ENCODE assay signal across 18 cellular contexts in the genomic region with DNA sequence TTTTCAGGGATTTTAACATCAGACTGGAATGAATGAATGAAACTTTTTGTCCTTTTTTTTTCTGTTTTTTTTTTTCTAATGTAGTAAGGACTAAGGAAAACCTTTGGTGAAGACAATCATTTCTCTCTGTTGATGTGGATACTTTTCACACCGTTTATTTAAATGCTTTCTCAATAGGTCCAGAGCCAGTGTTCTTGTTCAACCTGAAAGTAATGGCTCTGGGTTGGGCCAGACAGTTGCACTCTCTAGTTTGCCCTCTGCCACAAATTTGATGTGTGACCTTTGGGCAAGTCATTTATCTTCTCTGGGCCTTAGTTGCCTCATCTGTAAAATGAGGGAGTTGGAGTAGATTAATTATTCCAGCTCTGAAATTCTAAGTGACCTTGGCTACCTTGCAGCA. TPM values are rescaled to one million over a fixed set of nuclear protein-coding genes. Genes with fewer than 3 reads are reported as not detected.
DNase-seq lines count a peak whose midpoint lies in the region; ATAC-seq, FAIRE-seq and TF ChIP-seq lines count a peak whose summit lies in the region.
"Had no signal": no experiment of that assay in that cellular context is flagged by ENCODE, and none has a peak within 500 bp of the region (broad histone marks: within the 10 kb centered on the region; RNA-seq: fewer than 3 reads in every experiment).

No MANE protein-coding gene starts in this region.

- H3K27me3 Mint-ChIP-seq in activated T-cell treated with anti-CD3 and anti-CD28 coated beads, Interleukin-2, amount 50 U/mL, for 24 hours, result no peaks in the 10 kb centered on the region
- no peaks in the 10 kb centered on the region for H3K27me3 Mint-ChIP-seq in activated T-cell treated with anti-CD3 and anti-CD28 coated beads, Interleukin-2, amount 50 U/mL, for 72 hours (ENCODE audit: low read depth)
- H3K27me3 Mint-ChIP-seq in stimulated activated naive CD8-positive, alpha-beta T cell treated with anti-CD3 and anti-CD28 coated beads, Interleukin-15, Interleukin-2, amounts not matched to agents 100 ng/mL and 50 ng/mL, for 24 hours, result no peaks in the 10 kb centered on the region
- H3K27me3 Mint-ChIP-seq: CD8-positive, alpha-beta memory T cell had no signal

- H3K27me3 ChIP-seq in OCI-LY3 (ENCODE audit: low read depth, low read length) (no peaks in the 10 kb centered on the region), endothelial cell of umbilical vein (ENCODE audit: control insufficient read depth in 2 of 2, insufficient read depth in 2 of 2, low read length in 2 of 2) (no peaks in the 10 kb centered on the region)
- H3K27me3 ChIP-seq: BLaER1 treated with 17β-estradiol and CSF1 and Interleukin-3, amounts not matched to agents 10 nM and 100 nM had no signal

- ATAC-seq in activated T-cell treated with anti-CD3 and anti-CD28 coated beads, Interleukin-2, amount 50 U/mL, for 72 hours (replicated peaks in 1 of 2), result no peak

- no peak for DNase-seq in activated T-cell treated with anti-CD3 and anti-CD28 coated beads, Interleukin-2, amount 50 U/mL, for 24 hours
- DNase-seq in activated T-cell treated with anti-CD3 and anti-CD28 coated beads, Interleukin-2, amount 50 U/mL, for 72 hours, result no peak
- DNase-seq in endothelial cell of umbilical vein (ENCODE audit: low read depth, low spot score) (no peak), GF-D8 (lab: John Stamatoyannopoulos, UW) (no peak), medulla oblongata (ENCODE audit: extremely low spot score) (no peak)
- DNase-seq: CD8-positive, alpha-beta memory T cell; DND-41; GDM1; GOT3; KBM-7; NCI-H1436; NCI-H2029 treated with DMSO at 0.1 percent for 48 hours; NCI-H2171 treated with DMSO at 0.1 percent for 48 hours; NCI-H748 treated with DMSO at 0.1 percent for 48 hours had no signal

- H3K9me3 ChIP-seq in OCI-LY3 (ENCODE audit: insufficient read depth, low read length) (peaks cover 18% of the 10 kb centered on the region; the same call in 1 of the 2 replicates), endothelial cell of umbilical vein (replicated peaks; ENCODE audit: control insufficient read depth, insufficient read depth, low read length) (no peaks in the 10 kb centered on the region)

- H4K20me1 ChIP-seq in OCI-LY3 (ENCODE audit: insufficient read depth, low read length) (no peaks in the 10 kb centered on the region), endothelial cell of umbilical vein (replicated peaks; ENCODE audit: control insufficient read depth, extremely low read depth, insufficient read depth, low read length) (peaks cover 10% of the 10 kb centered on the region)

- H3K4me3 Mint-ChIP-seq in activated T-cell treated with anti-CD3 and anti-CD28 coated beads, Interleukin-2, amount 50 U/mL, for 24 hours, result no peak overlapping the region
- no peak overlapping the region for H3K4me3 Mint-ChIP-seq in activated T-cell treated with anti-CD3 and anti-CD28 coated beads, Interleukin-2, amount 50 U/mL, for 72 hours
- no peak overlapping the region for H3K4me3 Mint-ChIP-seq in stimulated activated naive CD8-positive, alpha-beta T cell treated with anti-CD3 and anti-CD28 coated beads, Interleukin-15, Interleukin-2, amounts not matched to agents 100 ng/mL and 50 ng/mL, for 24 hours
- H3K4me3 Mint-ChIP-seq: CD8-positive, alpha-beta memory T cell had no signal

- H3K27ac ChIP-seq in OCI-LY3 (ENCODE audit: low read length) (peak overlapping the region; percentile 88), endothelial cell of umbilical vein (ENCODE audit: insufficient read depth, low read depth, low read length) (peak overlapping the region; percentile 57)
- H3K27ac ChIP-seq: BLaER1 treated with 17β-estradiol and CSF1 and Interleukin-3, amounts not matched to agents 10 nM and 100 nM had no signal

- no peaks in the 10 kb centered on the region for H3K9me1 ChIP-seq in endothelial cell of umbilical vein (replicated peaks; ENCODE audit: control insufficient read depth, extremely low read depth, insufficient read depth, low read length)

- H3K4me3 ChIP-seq in OCI-LY3 (ENCODE audit: low read length) (peak overlapping the region; percentile 52), endothelial cell of umbilical vein (replicated peaks in 1 of 3; ENCODE audit: insufficient read depth in 1 of 3, low read depth in 1 of 3, low read length in 3 of 3) (no peak overlapping the region)
- H3K4me3 ChIP-seq: BLaER1 treated with 17β-estradiol and CSF1 and Interleukin-3, amounts not matched to agents 10 nM and 100 nM had no signal

- H3K9ac ChIP-seq in OCI-LY3 (ENCODE audit: low read length) (peak overlapping the region; percentile 74), endothelial cell of umbilical vein (replicated peaks; ENCODE audit: extremely low read depth, insufficient read depth, low read length) (no peak overlapping the region)
- H3K9ac ChIP-seq: BLaER1 treated with 17β-estradiol and CSF1 and Interleukin-3, amounts not matched to agents 10 nM and 100 nM had no signal

- H2AFZ ChIP-seq in OCI-LY3 (ENCODE audit: low read depth, low read length) (no peak overlapping the region), endothelial cell of umbilical vein (ENCODE audit: low read depth, low read length) (no peak overlapping the region)

- no peak for TF ChIP-seq CTCF in OCI-LY3 (IDR thresholded peaks at IDR 0.05; ENCODE audit: low read depth, low read length)
- no peak for TF ChIP-seq CTCF in endothelial cell of umbilical vein (IDR thresholded peaks at IDR 0.05; ENCODE audit: extremely low read depth in 1 of 2, insufficient read depth in 1 of 2, low read depth in 1 of 2, low read length in 2 of 2)

- H3K4me1 ChIP-seq in OCI-LY3 (ENCODE audit: low read length) (peaks cover 64% of the 10 kb centered on the region), endothelial cell of umbilical vein (ENCODE audit: control insufficient read depth, extremely low read depth, insufficient read depth, low read length) (peaks cover 17% of the 10 kb centered on the region)

- H3K36me3 Mint-ChIP-seq in activated T-cell treated with anti-CD3 and anti-CD28 coated beads, Interleukin-2, amount 50 U/mL, for 24 hours (ENCODE audit: low read depth), result peaks cover 93% of the 10 kb centered on the region
- peaks cover 22 to 58% of the 10 kb centered on the region in 2 donors for H3K36me3 Mint-ChIP-seq in activated T-cell treated with anti-CD3 and anti-CD28 coated beads, Interleukin-2, amount 50 U/mL, for 72 hours (ENCODE audit: insufficient read depth in 2 of 2)
- H3K36me3 Mint-ChIP-seq in stimulated activated naive CD8-positive, alpha-beta T cell treated with anti-CD3 and anti-CD28 coated beads, Interleukin-15, Interleukin-2, amounts not matched to agents 100 ng/mL and 50 ng/mL, for 24 hours (ENCODE audit: low read depth), result peaks cover 91% of the 10 kb centered on the region

- FAIRE-seq in endothelial cell of umbilical vein (lab: Jason Lieb, UNC), result no peak
- FAIRE-seq: A204.1 had no signal

- CTCF ChIA-PET in endothelial cell of umbilical vein (lab: Charles Lee), result interaction anchor here (0.9 kb wide), 1 partner anchor 26 kb away, joined by 3 read pairs; no protein-coding TSS in a partner anchor

- H3K79me2 ChIP-seq in OCI-LY3 (ENCODE audit: low read length) (peaks cover 49% of the 10 kb centered on the region), endothelial cell of umbilical vein (ENCODE audit: control insufficient read depth, insufficient read depth, low read length) (no peaks in the 10 kb centered on the region)

- dilution Hi-C loops in endothelial cell of umbilical vein (cut with MboI; ENCODE audit: extremely low pct_ligation_motif_present, low sequenced_read_pairs), result no loop called here

- peak overlapping the region; percentile 18 for H3K27ac Mint-ChIP-seq in activated T-cell treated with anti-CD3 and anti-CD28 coated beads, Interleukin-2, amount 50 U/mL, for 24 hours
- H3K27ac Mint-ChIP-seq in activated T-cell treated with anti-CD3 and anti-CD28 coated beads, Interleukin-2, amount 50 U/mL, for 72 hours, result no peak overlapping the region
- H3K27ac Mint-ChIP-seq in stimulated activated naive CD8-positive, alpha-beta T cell treated with anti-CD3 and anti-CD28 coated beads, Interleukin-15, Interleukin-2, amounts not matched to agents 100 ng/mL and 50 ng/mL, for 24 hours, result peak overlapping the region; percentile 93

- no peak for TF ChIP-seq POLR2A in endothelial cell of umbilical vein (IDR thresholded peaks at IDR 0.05; ENCODE audit: low read depth, low read length)

- H3K4me1 Mint-ChIP-seq in activated T-cell treated with anti-CD3 and anti-CD28 coated beads, Interleukin-2, amount 50 U/mL, for 24 hours (ENCODE audit: low read depth), result peaks cover 23% of the 10 kb centered on the region
- peaks cover 24% of the 10 kb centered on the region for H3K4me1 Mint-ChIP-seq in activated T-cell treated with anti-CD3 and anti-CD28 coated beads, Interleukin-2, amount 50 U/mL, for 72 hours (ENCODE audit: low read depth)
- H3K4me1 Mint-ChIP-seq in stimulated activated naive CD8-positive, alpha-beta T cell treated with anti-CD3 and anti-CD28 coated beads, Interleukin-15, Interleukin-2, amounts not matched to agents 100 ng/mL and 50 ng/mL, for 24 hours (ENCODE audit: low read depth), result peaks cover 25% of the 10 kb centered on the region

- intact Hi-C loops in endothelial cell of umbilical vein (cut with micrococcal nuclease), result loop anchor here (5.0 kb wide), 1 partner anchor 114 kb away; a partner anchor contains a TSS

- POLR2A ChIA-PET in endothelial cell of umbilical vein (lab: Charles Lee), result no interaction called here

- H3K4me2 ChIP-seq in OCI-LY3 (ENCODE audit: low read length) (peak overlapping the region; percentile 76), endothelial cell of umbilical vein (ENCODE audit: insufficient read depth, low read length) (no peak overlapping the region)
- H3K4me2 ChIP-seq: BLaER1 treated with 17β-estradiol and CSF1 and Interleukin-3, amounts not matched to agents 10 nM and 100 nM had no signal

- BruUV-seq in endothelial cell of umbilical vein (replicated peaks; lab: Mats Ljungman, UMichigan), result no TSS peak

- H3K36me3 ChIP-seq in OCI-LY3 (replicated peaks; ENCODE audit: low read depth, low read length), result peaks cover 78% of the 10 kb centered on the region
- peaks cover 3 to 6% of the 10 kb centered on the region in 2 experiments for H3K36me3 ChIP-seq in endothelial cell of umbilical vein (ENCODE audit: control insufficient read depth in 2 of 2, extremely low read depth in 1 of 2, insufficient read depth in 2 of 2, low read length in 2 of 2)

- H3K9me3 Mint-ChIP-seq in activated T-cell treated with anti-CD3 and anti-CD28 coated beads, Interleukin-2, amount 50 U/mL, for 24 hours, result peaks cover 28% of the 10 kb centered on the region
- peaks cover 7 to 13% of the 10 kb centered on the region in 2 donors for H3K9me3 Mint-ChIP-seq in activated T-cell treated with anti-CD3 and anti-CD28 coated beads, Interleukin-2, amount 50 U/mL, for 72 hours
- H3K9me3 Mint-ChIP-seq in stimulated activated naive CD8-positive, alpha-beta T cell treated with anti-CD3 and anti-CD28 coated beads, Interleukin-15, Interleukin-2, amounts not matched to agents 100 ng/mL and 50 ng/mL, for 24 hours, result peaks cover 7% of the 10 kb centered on the region

RNA-seq across cellular contexts. Expression of a gene that starts 53.4 kb away (rescaled TPM):
- total RNA-seq in activated T-cell treated with anti-CD3 and anti-CD28 coated beads, Interleukin-2, amount 50 U/mL, for 72 hours, result 10 to 100 TPM; 84.7 to 97.0 TPM
- total RNA-seq in endothelial cell of umbilical vein, result 79.3 and 82.8 TPM in 2 replicates
- polyA plus RNA-seq in endothelial cell of umbilical vein, result 63.5 and 65.9 TPM in 2 replicates
- 51.6 and 66.6 TPM in 2 replicates for polyA plus RNA-seq in endothelial cell of umbilical vein (2011; cell fraction: cytosol; rRNA removed)
- 49.7 and 65.1 TPM in 2 replicates for polyA plus RNA-seq in endothelial cell of umbilical vein (2011; cell fraction: nucleus; rRNA removed)
- 49.2 and 64.4 TPM in 2 replicates for polyA plus RNA-seq in endothelial cell of umbilical vein (2012)
- polyA minus RNA-seq in endothelial cell of umbilical vein, result 170 and 181 TPM in 2 replicates
- polyA minus RNA-seq in endothelial cell of umbilical vein (2011; cell fraction: cytosol; rRNA and poly(A)+ RNA removed), result 44.9 TPM
- 80.7 and 81.5 TPM in 2 replicates for polyA minus RNA-seq in endothelial cell of umbilical vein (2011; cell fraction: nucleus; rRNA and poly(A)+ RNA removed)
